26 cellular contexts compared by ENCODE assay signal in the genomic region with DNA sequence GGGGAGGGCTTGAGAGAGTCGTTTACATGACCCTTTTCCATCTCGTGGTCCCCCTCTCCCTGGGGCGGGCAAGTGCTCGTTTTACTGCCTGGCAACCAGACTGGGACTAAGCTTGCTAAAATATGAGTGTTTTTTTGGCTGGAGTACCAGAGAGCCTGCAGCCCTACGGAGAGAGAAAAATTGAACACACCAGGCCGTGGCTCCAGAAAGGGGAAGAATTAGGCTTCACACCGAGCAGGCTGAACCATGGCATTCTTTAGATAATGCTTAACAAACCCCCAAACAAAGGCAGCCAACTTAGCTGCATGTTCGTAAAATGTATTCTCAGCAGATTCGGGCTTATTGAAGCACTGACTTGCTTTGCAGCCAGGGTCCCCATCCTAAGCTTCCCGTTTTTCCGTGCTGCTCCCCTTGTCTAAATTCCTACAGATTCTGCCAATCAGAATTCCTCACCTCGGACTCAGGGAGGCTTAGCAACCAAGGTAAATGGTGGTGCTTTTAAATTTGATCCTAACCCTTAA.
DNase-seq lines count a peak whose midpoint lies in the region; ATAC-seq lines count a peak whose summit lies in the region.
"Had no signal": no experiment of that assay in that cellular context is flagged by ENCODE, and none has a peak within 500 bp of the region (broad histone marks: within the 10 kb centered on the region; RNA-seq: fewer than 3 reads in every experiment).

No MANE protein-coding gene starts in this region.

- H3K9me3 ChIP-seq in MG63 (no peaks in the 10 kb centered on the region), iPS-20b (ENCODE audit: insufficient read depth, low read depth, low read length) (no peaks in the 10 kb centered on the region)
- H3K9me3 ChIP-seq: HAP-1, SJCRH30 had no signal

- DNase-seq in Ammon's horn (ENCODE audit: low spot score), result peak; percentile 24
- peak; percentile 12 for DNase-seq in MG63
- peak; percentile 59 for DNase-seq in ecto neural progenitor cell (ENCODE audit: low spot score)
- no peak for DNase-seq in posterior cingulate gyrus
- DNase-seq in SIG-M5 (lab: John Stamatoyannopoulos, UW), result no peak
- DNase-seq: AML-193; C1 segment of cervical spinal cord; CD4-positive, alpha-beta memory T cell; COR-L47; DMS79; EL; GF-D8; GM23248; HFFc6; NCI-H1048; NCI-H1436 treated with DMSO at 0.1 percent for 48 hours; NCI-H187 treated with DMSO at 0.1 percent for 48 hours; NCI-H524 treated with DMSO at 0.1 percent for 48 hours; NCI-H774; NK-92 treated with Interleukin-12 subunit alpha and Interleukin-12 subunit beta, amount 100 ng/mL, for 24 hours; PC-3; SJCRH30 had no signal

- H3K4me1 ChIP-seq in iPS-20b (ENCODE audit: insufficient read depth, low read length), result peaks cover 18% of the 10 kb centered on the region; the same call in 1 of the 2 replicates
- H3K4me1 ChIP-seq: HAP-1 had no signal

- H3K27me3 ChIP-seq in MG63 (no peaks in the 10 kb centered on the region), iPS-20b (ENCODE audit: insufficient read depth, low read length) (peaks cover 18% of the 10 kb centered on the region; the same call in 1 of the 2 replicates)

- ATAC-seq in HG02623 (IDR thresholded peaks at IDR 0.05; ENCODE audit: unreplicated experiment), result no peak
- ATAC-seq: PC-3 had no signal

- no peak overlapping the region for H3K27ac ChIP-seq in iPS-20b (ENCODE audit: low read length)
- H3K27ac ChIP-seq: GM23248, KMS-11, SJCRH30 had no signal

- H3K36me3 ChIP-seq in MG63 (no peaks in the 10 kb centered on the region), iPS-20b (ENCODE audit: insufficient read depth, low read depth, low read length) (no peaks in the 10 kb centered on the region)
- H3K36me3 ChIP-seq: HAP-1, SJCRH30 had no signal

- H3K9ac ChIP-seq in iPS-20b (ENCODE audit: low read depth, low read length), result 0 out of 2 replicates have a peak overlapping the region, but pooled peaks have one; percentile 36
- H3K9ac ChIP-seq: GM23248, KMS-11 had no signal

- no peak overlapping the region for H3K4me3 ChIP-seq in MG63
- H3K4me3 ChIP-seq in iPS-20b (ENCODE audit: low read length), result peak overlapping the region; percentile 24
- H3K4me3 ChIP-seq: GM23248, HAP-1, SJCRH30 had no signal

- intact Hi-C loops in posterior cingulate gyrus (cut with DNase I), result no loop called here

Comparison
In these comparisons a context has a peak if more than half of its experiments do, and no peak if none do; other contexts are left out.
1. DNase-seq: peak in Ammon's horn (single experiment), MG63 (single experiment) and ecto neural progenitor cell (single experiment); none in posterior cingulate gyrus (0 of 10) and SIG-M5 (single experiment).